Comparison of ENCODE assay signal across 15 cellular contexts in genomic region chrX:150903110-150903508, GRCh38. TPM values are rescaled to one million over a fixed set of nuclear protein-coding genes. Genes with fewer than 3 reads are reported as not detected.
A peak's percentile ranks its signal among the peaks of the same experiment; 100 is the strongest.
DNase-seq lines count a peak whose midpoint lies in the region; ATAC-seq, FAIRE-seq and TF ChIP-seq lines count a peak whose summit lies in the region.
"Had no signal": no experiment of that assay in that cellular context is flagged by ENCODE, and none has a peak within 500 bp of the region (broad histone marks: within the 10 kb centered on the region; RNA-seq: fewer than 3 reads in every experiment).

No MANE protein-coding gene starts in this region.

- no peak overlapping the region for H3K23ac ChIP-seq in H1 (ENCODE audit: insufficient read length)
- no peak overlapping the region for H3K23ac ChIP-seq in mesendoderm (ENCODE audit: low read length)

- no peak for ATAC-seq in GM18858 (IDR thresholded peaks at IDR 0.05; ENCODE audit: unreplicated experiment)

- peak overlapping the region; percentile 49 for H3K9ac ChIP-seq in ES-I3 (ENCODE audit: low read depth, low read length)
- H3K9ac ChIP-seq in H1 (replicated peaks in 1 of 4; ENCODE audit: extremely low read depth in 1 of 4, low read depth in 3 of 4, low read length in 3 of 4), result peak overlapping the region in 3 of 4 experiments; percentile 31 to 60 (median 58); a peak in 6 of 7 replicates
- peak overlapping the region; percentile 22 for H3K9ac ChIP-seq in mesendoderm (ENCODE audit: low read length)

- H3K79me2 ChIP-seq in H1 (ENCODE audit: control insufficient read depth in 1 of 2, insufficient read depth in 2 of 2, low read length in 2 of 2) (no peaks in the 10 kb centered on the region), mesendoderm (ENCODE audit: control insufficient read depth, insufficient read depth, low read length) (no peaks in the 10 kb centered on the region)

- H4K8ac ChIP-seq in H1 (ENCODE audit: extremely low read depth, insufficient read depth, low read length), result peak overlapping the region; percentile 88; the same call in 1 of the 2 replicates
- H4K8ac ChIP-seq in mesendoderm (ENCODE audit: low read depth, low read length), result no peak overlapping the region

- POLR2A ChIA-PET in H1 (lab: Charles Lee; ENCODE audit: partially characterized antibody), result interaction anchor here (1.2 to 4.4 kb wide), 10 partner anchors 10 to 105 kb away, joined by 3 to 51 read pairs (median 4); partner anchors contain the start of gene HMGB3

- peak overlapping the region; percentile 67 for H4K5ac ChIP-seq in H1 (ENCODE audit: insufficient read length, low read depth, low read length)
- no peak overlapping the region for H4K5ac ChIP-seq in mesendoderm (ENCODE audit: low read length)

- no peak overlapping the region for H2AFZ ChIP-seq in H1 (ENCODE audit: low read length)
- H2AFZ ChIP-seq: PC-9 had no signal

- H4K91ac ChIP-seq in H1 (replicated peaks; ENCODE audit: insufficient read length, low read length), result peak overlapping the region; percentile 92

- no peak for TF ChIP-seq EP300 in H1 (IDR thresholded peaks at IDR 0.05; ENCODE audit: borderline replicate concordance in 1 of 2, low read depth in 2 of 2, low read length in 2 of 2)

- H2AK5ac ChIP-seq in H1 (ENCODE audit: low read depth, low read length) (peak overlapping the region; percentile 97; the same call in 1 of the 2 replicates), mesendoderm (ENCODE audit: low read length) (no peak overlapping the region)

- H3K4me1 ChIP-seq in ES-I3 (ENCODE audit: insufficient read depth, low read length) (peaks cover 42% of the 10 kb centered on the region), H1 (replicated peaks in 1 of 4; ENCODE audit: control insufficient read depth in 3 of 4, insufficient read depth in 4 of 4, low read length in 3 of 4) (peaks cover 9 to 34% (median 21%) of the 10 kb centered on the region in 4 experiments), mesendoderm (ENCODE audit: control insufficient read depth, low read depth, low read length) (no peaks in the 10 kb centered on the region)

- FAIRE-seq in H1 (lab: Jason Lieb, UNC), result peak; percentile 88
- FAIRE-seq: GM18507 had no signal

- peak overlapping the region; percentile 70 to 73 for H3K4me2 ChIP-seq in H1 (ENCODE audit: insufficient read depth in 1 of 2, low read depth in 2 of 2, low read length in 2 of 2)
- no peak overlapping the region for H3K4me2 ChIP-seq in mesendoderm (ENCODE audit: low read length)
- H3K4me2 ChIP-seq: PC-9 had no signal

- peaks cover 5% of the 10 kb centered on the region; the same call in 1 of the 2 replicates for H3K23me2 ChIP-seq in H1 (ENCODE audit: low read depth, low read length)

- H3K9me3 ChIP-seq in ES-I3 (ENCODE audit: control insufficient read depth, insufficient read depth, low read length) (no peaks in the 10 kb centered on the region), H1 (ENCODE audit: insufficient read depth in 2 of 2, low read depth in 1 of 2, low read length in 1 of 2) (no peaks in the 10 kb centered on the region)
- H3K9me3 ChIP-seq: MG63 had no signal

- 7% methylated on average over 4 of the region's 6 CpGs; no CpG with 5 or more reads in 1 of the 2 experiments for WGBS in H1 (ENCODE audit: extremely low coverage in 1 of 2, insufficient coverage in 1 of 2, insufficient read length in 1 of 2, insufficient replicate concordance in 2 of 2, low coverage in 1 of 2, low lambda C conversion rate in 2 of 2, missing lambda C conversion rate in 1 of 2), 2 experiments
- no CpG with 5 or more reads among the region's 6 CpGs for WGBS in mesendoderm (ENCODE audit: extremely low coverage, insufficient coverage, low lambda C conversion rate)

- H3K79me1 ChIP-seq in H1 (ENCODE audit: low read depth, low read length) (no peaks in the 10 kb centered on the region), mesendoderm (ENCODE audit: low read length) (no peaks in the 10 kb centered on the region)

- peak; percentile 2 for DNase-seq in NCI-H510A (lab: John Stamatoyannopoulos, UW)
- DNase-seq in H1 (ENCODE audit: low read depth in 1 of 2, low spot score in 2 of 2), result no peak
- peak; percentile 75 for DNase-seq in mesendoderm
- no peak for DNase-seq in T-helper 2 cell
- DNase-seq in NCI-H345 treated with DMSO at 0.1 percent for 48 hours (lab: John Stamatoyannopoulos, UW; ENCODE audit: unreplicated experiment), result no peak
- DNase-seq: MG63; NCI-H1105; NCI-H187; NCI-H2171 treated with DMSO at 0.1 percent for 48 hours; NCI-H524; NK-92 treated with Interleukin-12 subunit alpha and Interleukin-12 subunit beta, amount 100 ng/mL, for 24 hours; PC-9 had no signal

- H3K4me3 ChIP-seq in H1 (ENCODE audit: extremely low read depth in 1 of 4, insufficient read depth in 2 of 4, low read depth in 3 of 4, low read length in 4 of 4), result peak overlapping the region; percentile 23 to 62 (median 25); a peak in 7 of 8 replicates
- H3K4me3 ChIP-seq in mesendoderm (ENCODE audit: low read length), result no peak overlapping the region
- H3K4me3 ChIP-seq: MG63, PC-9 had no signal

- no peak; a peak in 1 of 4 replicates for TF ChIP-seq RAD21 in H1 (IDR thresholded peaks at IDR 0.05 in 1 of 2, conservative IDR thresholded peaks at IDR 0.05 in 1 of 2; ENCODE audit: low read depth in 2 of 2, low read length in 2 of 2)

- peak overlapping the region; percentile 94 for H3K27ac ChIP-seq in H1 (ENCODE audit: low read depth, low read length)
- H3K27ac ChIP-seq in mesendoderm (ENCODE audit: low read depth, low read length), result peak overlapping the region; percentile 51
- H3K27ac ChIP-seq: PC-9 had no signal

- CTCF ChIA-PET in H1 (lab: Charles Lee; ENCODE audit: partially characterized antibody), result no interaction called here

- H2BK20ac ChIP-seq in H1 (ENCODE audit: low read length), result peak overlapping the region; percentile 95

- TF ChIP-seq CTCF in H1 (IDR thresholded peaks at IDR 0.05; ENCODE audit: control extremely low read depth in 1 of 3, insufficient read depth in 1 of 3, low read depth in 1 of 3, low read length in 3 of 3), result no peak

- H2BK120ac ChIP-seq in H1 (replicated peaks; ENCODE audit: low read depth, low read length) (peak overlapping the region; percentile 97), mesendoderm (ENCODE audit: low read depth, low read length) (no peak overlapping the region)

- H3K27me3 ChIP-seq in H1 (replicated peaks in 1 of 4; ENCODE audit: control insufficient read depth in 3 of 4, extremely low read depth in 1 of 4, insufficient read depth in 3 of 4, low read length in 3 of 4) (no peaks in the 10 kb centered on the region; a peak in 1 of 7 replicates), mesendoderm (ENCODE audit: insufficient read depth, low read length, poor library complexity) (no peaks in the 10 kb centered on the region)
- H3K27me3 ChIP-seq: MG63 had no signal

- peak in 1 of 2 experiments; percentile 56; a peak in 2 of 3 replicates for TF ChIP-seq POLR2A in H1 (IDR thresholded peaks at IDR 0.05; ENCODE audit: control extremely low read depth in 1 of 2, low read depth in 2 of 2, low read length in 2 of 2)

- H2BK5ac ChIP-seq in H1 (ENCODE audit: low read depth, low read length), result peak overlapping the region; percentile 98
- H2BK5ac ChIP-seq in mesendoderm (ENCODE audit: low read length), result peak overlapping the region; percentile 51

- peak overlapping the region; percentile 99 for H2BK12ac ChIP-seq in H1 (ENCODE audit: low read depth, low read length)

- H3K56ac ChIP-seq in H1 (replicated peaks; ENCODE audit: insufficient read length, low read depth, low read length), result peak overlapping the region; percentile 67
- peak overlapping the region; percentile 75 for H3K56ac ChIP-seq in mesendoderm (ENCODE audit: low read length)

- H2BK15ac ChIP-seq in H1 (ENCODE audit: low read length), result no peak overlapping the region
- no peak overlapping the region for H2BK15ac ChIP-seq in mesendoderm (replicated peaks; ENCODE audit: low read depth)

- H3K14ac ChIP-seq in H1 (ENCODE audit: insufficient read length), result no peak overlapping the region

- peak overlapping the region; percentile 96 for H3K4ac ChIP-seq in H1 (replicated peaks; ENCODE audit: insufficient read length, low read depth, low read length)
- peak overlapping the region; percentile 36 for H3K4ac ChIP-seq in mesendoderm (ENCODE audit: low read depth, low read length)

- H3K18ac ChIP-seq in H1 (ENCODE audit: extremely low read depth, low read length) (peak overlapping the region; percentile 93), mesendoderm (ENCODE audit: low read length) (no peak overlapping the region)

- H3K36me3 ChIP-seq in ES-I3 (ENCODE audit: insufficient read depth, low read length) (no peaks in the 10 kb centered on the region), H1 (ENCODE audit: control insufficient read depth in 2 of 4, insufficient read depth in 4 of 4, low read length in 3 of 4) (no peaks in the 10 kb centered on the region), mesendoderm (ENCODE audit: control insufficient read depth, insufficient read depth, low read length) (no peaks in the 10 kb centered on the region)
- H3K36me3 ChIP-seq: MG63 had no signal

- no peaks in the 10 kb centered on the region for H4K20me1 ChIP-seq in H1 (replicated peaks in 1 of 2; ENCODE audit: control insufficient read depth in 1 of 2, insufficient read depth in 2 of 2, low read length in 2 of 2)

TF ChIP-seq in H1, 55 proteins besides CTCF, POLR2A, EP300 and RAD21 (continues in another document):
- TF ChIP-seq SUZ12 (IDR thresholded peaks at IDR 0.05; ENCODE audit: low read length), result no peak
- no peak for TF ChIP-seq SP2 (IDR thresholded peaks at IDR 0.05; ENCODE audit: low read length)
- TF ChIP-seq TAF1 (IDR thresholded peaks at IDR 0.05; ENCODE audit: low read depth, low read length), result peak; percentile 57; the same call in 1 of the 2 replicates
- no peak for TF ChIP-seq MAFK (IDR thresholded peaks at IDR 0.05; ENCODE audit: low read depth, low read length)
- no peak for TF ChIP-seq PHF8 (conservative IDR thresholded peaks at IDR 0.05; ENCODE audit: low read depth, low read length)
- no peak for TF ChIP-seq SP1 (IDR thresholded peaks at IDR 0.05; ENCODE audit: low read depth, low read length)
- peak; percentile 80 for TF ChIP-seq TBP (IDR thresholded peaks at IDR 0.05; ENCODE audit: low read depth, low read length)
- no peak for TF ChIP-seq MAX (IDR thresholded peaks at IDR 0.05)

RNA-seq across cellular contexts. Expression of gene CD99L2, which starts 4.6 kb away (rescaled TPM):
- 6.6 and 8.5 TPM in 2 replicates for total RNA-seq in H1 (2021; fragmentation: NEBNext Ultra II Directional; extraction: Animal tissue kit (Norgen Biotek cat#: 25700))
- polyA plus RNA-seq in H1 (2011; rRNA removed), result 8.0 and 12.1 TPM in 2 replicates
- polyA plus RNA-seq in H1 (2011; cell fraction: cytosol; rRNA removed), result 11.3 TPM
- polyA plus RNA-seq in H1 (2011; cell fraction: nucleus; rRNA removed), result 25.1 TPM
- polyA plus RNA-seq in H1 (2012, experiment 1 of 2), result 6.4 to 8.1 TPM (median 7.9 TPM) in 4 replicates
- polyA plus RNA-seq in H1 (2012, experiment 2 of 2), result 4.8 TPM
- 5.3 TPM for polyA plus RNA-seq in H1 (2013, experiment 1 of 2)
- 5.3 TPM for polyA plus RNA-seq in H1 (2013, experiment 2 of 2)
- 7.2 and 9.6 TPM in 2 replicates for polyA minus RNA-seq in H1 (2011; rRNA and poly(A)+ RNA removed)
- polyA minus RNA-seq in H1 (2011; cell fraction: cytosol; rRNA and poly(A)+ RNA removed), result 3.2 TPM
- polyA minus RNA-seq in H1 (2011; cell fraction: nucleus; rRNA and poly(A)+ RNA removed), result 18.3 TPM
- 3.3 TPM for polyA plus RNA-seq in mesendoderm (2013, experiment 1 of 2)
- 3.6 TPM for polyA plus RNA-seq in mesendoderm (2013, experiment 2 of 2)

Comparison
In these comparisons a context has a peak if more than half of its experiments do, and no peak if none do; other contexts are left out.
1. DNase-seq: peak in NCI-H510A (single experiment) and mesendoderm (single experiment); none in H1 (0 of 2), T-helper 2 cell (0 of 5) and NCI-H345 treated with DMSO at 0.1 percent for 48 hours (single experiment).
2. Peak in every context shown above with its lines, with median percentiles within 50 percentile points of each other: H3K9ac ChIP-seq.